In the genomic region with DNA sequence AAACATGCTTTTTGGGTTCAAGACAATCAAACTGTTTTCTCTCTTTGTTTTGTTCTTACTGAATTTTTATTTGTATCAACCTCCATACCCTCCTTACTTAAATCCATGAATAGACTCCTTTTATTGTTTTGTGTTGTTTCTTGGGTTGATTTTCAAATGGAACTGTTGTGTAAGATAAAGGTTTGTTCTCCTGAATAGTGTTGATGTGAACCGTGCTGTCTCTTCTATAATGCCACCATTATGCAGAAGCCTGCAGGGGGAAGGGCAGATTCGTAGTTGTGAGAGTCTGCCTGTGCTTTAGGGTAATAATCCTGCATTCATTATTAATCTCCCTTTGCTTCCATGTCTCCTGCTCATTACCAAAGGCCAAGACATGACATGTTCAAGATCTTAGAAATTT, we compare ENCODE assay signal across 27 cellular contexts.
DNase-seq lines count a peak whose midpoint lies in the region; ATAC-seq, FAIRE-seq and TF ChIP-seq lines count a peak whose summit lies in the region.
"Had no signal": no experiment of that assay in that cellular context is flagged by ENCODE, and none has a peak within 500 bp of the region (broad histone marks: within the 10 kb centered on the region; RNA-seq: fewer than 3 reads in every experiment).

No MANE protein-coding gene starts in this region.

- no peak for ATAC-seq in Right ventricle myocardium inferior
- no peak for ATAC-seq in HG03175 (IDR thresholded peaks at IDR 0.05; ENCODE audit: unreplicated experiment)
- ATAC-seq in GM19452 (IDR thresholded peaks at IDR 0.05; ENCODE audit: unreplicated experiment), result no peak
- ATAC-seq: esophagus mucosa; heart left ventricle; left ventricle myocardium superior; naive thymus-derived CD4-positive, alpha-beta T cell; T-cell had no signal

- DNase-seq in H54 (ENCODE audit: insufficient read length, low spot score) (no peak), RPMI7951 (ENCODE audit: low read depth) (peak; percentile 9), globus pallidus (ENCODE audit: low spot score) (peak; percentile 67), pons (ENCODE audit: low spot score) (peak; percentile 89), Right ventricle myocardium inferior (ENCODE audit: missing footprints) (no peak), NK-92 (lab: John Stamatoyannopoulos, UW; ENCODE audit: unreplicated experiment) (no peak)
- DNase-seq: activated CD4-positive, alpha-beta T cell treated with anti-CD3 and anti-CD28 coated beads, Interleukin-2, amount 10 ng/mL, durations not matched to agents 24 days and 14 days; activated gamma-delta T cell treated with Interleukin-2 at 50 U/mL for 16 hours; activated naive CD8-positive, alpha-beta T cell treated with anti-CD3 and anti-CD28 coated beads, Interleukin-2, amount 10 ng/mL, durations not matched to agents 7 days and 5 days; activated T-cell treated with anti-CD3 and anti-CD28 coated beads, Interleukin-2, amount 50 U/mL, for 1 hour; cortex of kidney; GM23248; heart left ventricle; Kasumi-1; kidney; left ventricle myocardium superior; naive thymus-derived CD4-positive, alpha-beta T cell; NCI-H1436 treated with DMSO at 0.1 percent for 48 hours; NCI-H2081 treated with DMSO at 0.1 percent for 48 hours; NCI-H226; occipital lobe; stimulated activated naive CD4-positive, alpha-beta T cell; T-cell; testis had no signal

- intact Hi-C loops in Right ventricle myocardium inferior (cut with DNase I), result no loop called here

- FAIRE-seq in H54 (lab: Jason Lieb, UNC), result peak; percentile 48
- FAIRE-seq: kidney had no signal

- no peak for TF ChIP-seq POLR2A in H54 (IDR thresholded peaks at IDR 0.05; ENCODE audit: low read depth, low read length)

Comparison
In these comparisons a context has a peak if more than half of its experiments do, and no peak if none do; other contexts are left out.
1. DNase-seq: peak in RPMI7951 (single experiment), globus pallidus (single experiment) and pons (single experiment); none in H54 (single experiment), Right ventricle myocardium inferior (single experiment) and NK-92 (single experiment).